Comparison of ENCODE assay signal across 10 cellular contexts in genomic region chr6:154161689-154162088, GRCh38.
DNase-seq lines count a peak whose midpoint lies in the region; ATAC-seq lines count a peak whose summit lies in the region.
"Had no signal": no experiment of that assay in that cellular context is flagged by ENCODE, and none has a peak within 500 bp of the region (broad histone marks: within the 10 kb centered on the region; RNA-seq: fewer than 3 reads in every experiment).

No MANE protein-coding gene starts in this region.

- peaks cover 2% of the 10 kb centered on the region for H3K9me3 ChIP-seq in trophoblast cell (ENCODE audit: insufficient read depth, low read depth, low read length)
- H3K9me3 ChIP-seq: right atrium auricular region had no signal

- no peak overlapping the region for H3K27ac ChIP-seq in trophoblast cell (ENCODE audit: low read depth, low read length)
- H3K27ac ChIP-seq: right atrium auricular region had no signal

- H3K79me2 ChIP-seq in trophoblast cell (ENCODE audit: control insufficient read depth, insufficient read depth, low read length, poor library complexity), result no peaks in the 10 kb centered on the region

- no peak overlapping the region for H4K91ac ChIP-seq in trophoblast cell (ENCODE audit: low read depth, low read length)

- peaks cover 0 to 2% of the 10 kb centered on the region in 2 experiments for H3K36me3 ChIP-seq in trophoblast cell (ENCODE audit: control insufficient read depth in 1 of 2, insufficient read depth in 2 of 2, low read length in 2 of 2)
- H3K36me3 ChIP-seq: right atrium auricular region had no signal

- no CpG with 5 or more reads among the region's 3 CpGs for WGBS in trophoblast cell (ENCODE audit: extremely low coverage, insufficient coverage, insufficient read length)

- H3K9me3 Mint-ChIP-seq in T-cell, result no peaks in the 10 kb centered on the region

- H3K79me1 ChIP-seq in trophoblast cell (ENCODE audit: low read length), result no peaks in the 10 kb centered on the region

- H2BK12ac ChIP-seq in trophoblast cell (ENCODE audit: low read length), result no peak overlapping the region

- H3K4me2 ChIP-seq in trophoblast cell (ENCODE audit: low read length), result no peak overlapping the region

- H2AK5ac ChIP-seq in trophoblast cell (ENCODE audit: low read length), result no peak overlapping the region

- no peak overlapping the region for H3K9ac ChIP-seq in trophoblast cell (ENCODE audit: low read length)

- H3K27ac Mint-ChIP-seq in T-cell, result no peak overlapping the region

- no peaks in the 10 kb centered on the region for H3K4me1 ChIP-seq in trophoblast cell (ENCODE audit: control insufficient read depth in 1 of 2, insufficient read depth in 2 of 2, low read length in 2 of 2)

- H3K4me1 Mint-ChIP-seq in T-cell, result peaks cover 54 to 58% (median 54%) of the 10 kb centered on the region in 3 donors

- CTCF ChIA-PET in T-cell (lab: Charles Lee), result interaction anchor here in 1 of 2 donors (5.6 kb wide), 1 partner anchor 116 kb away, joined by 66 read pairs; no protein-coding TSS in a partner anchor

- H3K4me3 ChIP-seq in trophoblast cell (ENCODE audit: low read depth, low read length), result no peak overlapping the region
- H3K4me3 ChIP-seq: right atrium auricular region had no signal

- no peak overlapping the region for H3K4ac ChIP-seq in trophoblast cell (ENCODE audit: low read depth, low read length)

- H3K4me3 Mint-ChIP-seq in T-cell, result no peak overlapping the region

- POLR2A ChIA-PET in T-cell (lab: Charles Lee), result no interaction called here

- no peak overlapping the region for H3K18ac ChIP-seq in trophoblast cell (ENCODE audit: low read length)

- no peak overlapping the region for H4K12ac ChIP-seq in trophoblast cell (ENCODE audit: low read depth, low read length)

- no peak for DNase-seq in activated CD4-positive, CD25-positive, alpha-beta regulatory T cell (lab: John Stamatoyannopoulos, UW)
- DNase-seq in amniotic epithelial cell (ENCODE audit: low read depth), result peak; percentile 7
- no peak for DNase-seq in T-cell
- DNase-seq in HUDEP-2 (lab: John Stamatoyannopoulos, UW; ENCODE audit: unreplicated experiment in 76 of 76), result no peak
- DNase-seq in trophoblast cell, result no peak
- DNase-seq: left ventricle myocardium superior had no signal

- H2BK120ac ChIP-seq in trophoblast cell (ENCODE audit: insufficient read depth, low read length, poor library complexity), result no peak overlapping the region

- H3K23ac ChIP-seq in trophoblast cell (ENCODE audit: low read length), result no peak overlapping the region

- no peaks in the 10 kb centered on the region for H3K27me3 ChIP-seq in trophoblast cell (ENCODE audit: insufficient read depth, low read length)
- H3K27me3 ChIP-seq: right atrium auricular region had no signal

- no peak overlapping the region for H2BK5ac ChIP-seq in trophoblast cell (ENCODE audit: low read depth, low read length, poor library complexity)

- H3K14ac ChIP-seq in trophoblast cell (ENCODE audit: low read length), result no peak overlapping the region

- no peak overlapping the region for H2AFZ ChIP-seq in trophoblast cell (ENCODE audit: insufficient read depth, low read length, poor library complexity)

- H3K27me3 Mint-ChIP-seq in T-cell, result no peaks in the 10 kb centered on the region

- peaks cover 36% of the 10 kb centered on the region for H3K36me3 Mint-ChIP-seq in T-cell

- ATAC-seq in activated CD4-positive, CD25-positive, alpha-beta regulatory T cell treated with anti-CD3 and anti-CD28 coated beads, Interleukin-2, amount 50 U/mL, for 24 hours, result peak; percentile 26 to 36
- ATAC-seq in GM21381 (IDR thresholded peaks at IDR 0.05; ENCODE audit: unreplicated experiment) (peak; percentile 67), HG03095 (IDR thresholded peaks at IDR 0.05; ENCODE audit: unreplicated experiment) (peak; percentile 61), T-cell (replicated peaks in 1 of 4) (no peak)
- ATAC-seq: left ventricle myocardium superior had no signal

- H4K8ac ChIP-seq in trophoblast cell (ENCODE audit: low read depth, low read length), result no peak overlapping the region

Comparison
In these comparisons a context has a peak if more than half of its experiments do, and no peak if none do; other contexts are left out.
1. ATAC-seq: peak in activated CD4-positive, CD25-positive, alpha-beta regulatory T cell treated with anti-CD3 and anti-CD28 coated beads, Interleukin-2, amount 50 U/mL, for 24 hours (2 of 2), GM21381 (single experiment) and HG03095 (single experiment); none in T-cell (0 of 4).